13 cellular contexts compared by ENCODE assay signal in the genomic region with DNA sequence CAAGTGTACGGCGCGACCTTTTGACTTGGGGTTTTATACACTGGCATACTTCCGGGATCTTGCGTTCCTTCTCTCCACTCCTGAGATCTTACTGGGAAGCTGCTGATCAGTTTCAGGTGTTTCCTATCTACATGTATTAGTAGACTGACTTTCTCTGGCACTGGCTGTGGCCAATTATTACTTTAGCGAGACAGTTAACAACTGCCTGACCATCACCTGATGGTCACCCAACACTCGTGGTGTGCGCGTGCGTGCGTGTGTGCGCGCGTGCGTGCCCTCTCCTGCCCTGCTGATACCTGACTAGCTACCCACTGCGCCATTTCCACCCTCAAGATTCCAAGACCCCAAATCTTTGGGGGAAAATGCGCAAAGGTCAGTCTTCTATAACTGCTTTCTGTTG.
DNase-seq lines count a peak whose midpoint lies in the region; ATAC-seq and TF ChIP-seq lines count a peak whose summit lies in the region.
"Had no signal": no experiment of that assay in that cellular context is flagged by ENCODE, and none has a peak within 500 bp of the region (broad histone marks: within the 10 kb centered on the region; RNA-seq: fewer than 3 reads in every experiment).

No MANE protein-coding gene starts in this region.

- no peak overlapping the region; the same call in 1 of the 2 replicates for H3K14ac ChIP-seq in IMR-90 (replicated peaks; ENCODE audit: low read depth, low read length)

- 100% methylated on average over 11 of the region's 17 CpGs; no CpG with 5 or more reads in 1 of the 2 experiments for WGBS in IMR-90 (ENCODE audit: extremely low coverage in 2 of 2, insufficient read length in 1 of 2), 2 experiments
- WGBS in mammary epithelial cell (ENCODE audit: low coverage, missing lambda C conversion rate), result 96% methylated on average over 14 of the region's 17 CpGs

- TF ChIP-seq CTCF in IMR-90 (conservative IDR thresholded peaks at IDR 0.05; ENCODE audit: low read depth, low read length) (no peak), mammary epithelial cell (conservative IDR thresholded peaks at IDR 0.05 in 1 of 2, IDR thresholded peaks at IDR 0.05 in 1 of 2; ENCODE audit: extremely low read depth in 1 of 2, insufficient read depth in 1 of 2, low read depth in 1 of 2, low read length in 2 of 2) (no peak), osteoblast (IDR thresholded peaks at IDR 0.05; ENCODE audit: extremely low read depth, low read depth, low read length) (no peak)

- TF ChIP-seq RAD21 in IMR-90 (IDR thresholded peaks at IDR 0.05; ENCODE audit: low read length), result no peak

- no peak overlapping the region for H4K8ac ChIP-seq in IMR-90 (ENCODE audit: low read depth in 2 of 2, low read length in 2 of 2)

- H3K27ac ChIP-seq in IMR-90 (ENCODE audit: insufficient read depth, low read length), result no peak overlapping the region
- H3K27ac ChIP-seq in mammary epithelial cell (ENCODE audit: insufficient read depth, low read depth, low read length), result no peak overlapping the region
- H3K27ac ChIP-seq in osteoblast (ENCODE audit: low read depth, low read length), result no peak overlapping the region
- H3K27ac ChIP-seq: A549 had no signal

- no peak overlapping the region for H2BK5ac ChIP-seq in IMR-90 (ENCODE audit: low read depth, low read length, poor library complexity, severe bottlenecking)

- H3K56ac ChIP-seq in IMR-90 (ENCODE audit: extremely low read depth, insufficient read depth, low read length), result no peak overlapping the region

- in situ Hi-C loops in IMR-90 (cut with MboI; ENCODE audit: low sequenced_read_pairs) (no loop called here), mammary epithelial cell (cut with MboI; ENCODE audit: low sequenced_read_pairs in 2 of 2) (no loop called here)

- H3K4me3 ChIP-seq in IMR-90 (ENCODE audit: insufficient read depth, low read depth, low read length), result no peak overlapping the region
- H3K4me3 ChIP-seq in mammary epithelial cell (replicated peaks in 1 of 3; ENCODE audit: insufficient read depth in 1 of 3, low read depth in 2 of 3, low read length in 3 of 3), result no peak overlapping the region
- H3K4me3 ChIP-seq in osteoblast (ENCODE audit: insufficient read depth, low read length), result no peak overlapping the region
- H3K4me3 ChIP-seq: A549, GM12878 had no signal

- H4K91ac ChIP-seq in IMR-90 (ENCODE audit: insufficient read depth, low read depth, low read length), result no peak overlapping the region

- no peaks in the 10 kb centered on the region for H3K79me2 ChIP-seq in mammary epithelial cell (ENCODE audit: insufficient read depth, low read length)
- no peaks in the 10 kb centered on the region for H3K79me2 ChIP-seq in osteoblast (ENCODE audit: insufficient read depth, low read length)

- BruUV-seq in IMR-90 (replicated peaks; lab: Mats Ljungman, UMichigan), result no TSS peak
- BruUV-seq in mammary epithelial cell (replicated peaks; lab: Mats Ljungman, UMichigan), result no TSS peak

- intact Hi-C loops in IMR-90 (cut with micrococcal nuclease) (no loop called here), mammary epithelial cell (cut with micrococcal nuclease) (no loop called here)

- DNase-seq in IMR-90 (no peak), mammary epithelial cell (no peak), osteoblast (ENCODE audit: insufficient read length, low spot score, missing footprints) (peak; percentile 22), T-helper 1 cell (no peak), NCI-H526 (lab: John Stamatoyannopoulos, UW) (no peak)
- DNase-seq: Caco-2; CD8-positive, alpha-beta T cell; GOT3; H9 had no signal

- H3K9me3 ChIP-seq in IMR-90 (ENCODE audit: control insufficient read depth, insufficient read depth, low read length) (no peaks in the 10 kb centered on the region), mammary epithelial cell (replicated peaks; ENCODE audit: insufficient read depth, low read length) (no peaks in the 10 kb centered on the region), osteoblast (ENCODE audit: low read depth, low read length) (no peaks in the 10 kb centered on the region)
- H3K9me3 ChIP-seq: A549, Caco-2 had no signal

- H3K36me3 ChIP-seq in IMR-90 (ENCODE audit: control insufficient read depth, insufficient read depth, low read length) (no peaks in the 10 kb centered on the region), mammary epithelial cell (ENCODE audit: insufficient read depth, low read length) (no peaks in the 10 kb centered on the region), osteoblast (ENCODE audit: insufficient read depth, low read length) (no peaks in the 10 kb centered on the region)

- H2BK15ac ChIP-seq in IMR-90 (ENCODE audit: low read depth, low read length), result no peak overlapping the region

- no peaks in the 10 kb centered on the region for H3K79me1 ChIP-seq in IMR-90 (ENCODE audit: low read depth in 1 of 2, low read length in 2 of 2)

- H3K9me1 ChIP-seq in IMR-90 (ENCODE audit: insufficient read depth, low read length), result no peaks in the 10 kb centered on the region

- no peak for TF ChIP-seq POLR2A in IMR-90 (IDR thresholded peaks at IDR 0.05; ENCODE audit: low read depth, low read length)

- POLR2A ChIA-PET in IMR-90 (lab: Charles Lee; ENCODE audit: unreplicated experiment), result no interaction called here

- H3K4me1 ChIP-seq in IMR-90 (ENCODE audit: control insufficient read depth, insufficient read depth, low read length), result peaks cover 4% of the 10 kb centered on the region; the same call in 1 of the 2 replicates
- peaks cover 8% of the 10 kb centered on the region for H3K4me1 ChIP-seq in mammary epithelial cell (ENCODE audit: insufficient read depth, low read length)
- peaks cover 5% of the 10 kb centered on the region for H3K4me1 ChIP-seq in osteoblast (ENCODE audit: insufficient read depth, low read length)
- H3K4me1 ChIP-seq: A549, Caco-2 had no signal

- dilution Hi-C loops in IMR-90 (cut with HindIII; ENCODE audit: low sequenced_read_pairs, unreplicated experiment) (no loop called here), mammary epithelial cell (cut with HindIII; ENCODE audit: low sequenced_read_pairs) (no loop called here)

- no peak for ATAC-seq in IMR-90 (ENCODE audit: low read depth)
- no peak for ATAC-seq in GM21723 (IDR thresholded peaks at IDR 0.05; ENCODE audit: unreplicated experiment)
- ATAC-seq: A549; CD8-positive, alpha-beta T cell; GM12878; HepG2 had no signal

- H2AK5ac ChIP-seq in IMR-90 (ENCODE audit: low read depth, low read length), result no peak overlapping the region

- H3K18ac ChIP-seq in IMR-90 (ENCODE audit: low read depth, low read length), result peak overlapping the region; percentile 26; the same call in 1 of the 2 replicates

- no peaks in the 10 kb centered on the region for H4K20me1 ChIP-seq in IMR-90 (ENCODE audit: insufficient read depth, low read length)
- H4K20me1 ChIP-seq in mammary epithelial cell (ENCODE audit: insufficient read depth, low read length), result no peaks in the 10 kb centered on the region
- H4K20me1 ChIP-seq in osteoblast (ENCODE audit: insufficient read depth, low read length), result no peaks in the 10 kb centered on the region

- H2BK20ac ChIP-seq in IMR-90 (ENCODE audit: low read depth, low read length), result no peak overlapping the region

- H4K5ac ChIP-seq in IMR-90 (ENCODE audit: low read depth, low read length), result no peak overlapping the region; the same call in 1 of the 2 replicates

- H3K4me2 ChIP-seq in IMR-90 (ENCODE audit: low read depth, low read length) (no peak overlapping the region), mammary epithelial cell (ENCODE audit: insufficient read depth, low read depth, low read length) (no peak overlapping the region), osteoblast (ENCODE audit: insufficient read depth, low read length) (no peak overlapping the region)
- H3K4me2 ChIP-seq: A549 had no signal

- no peak overlapping the region for H3K23ac ChIP-seq in IMR-90 (ENCODE audit: low read depth, low read length)

- no peaks in the 10 kb centered on the region for H3K27me3 ChIP-seq in IMR-90 (ENCODE audit: control insufficient read depth, insufficient read depth, low read length)
- H3K27me3 ChIP-seq in mammary epithelial cell (ENCODE audit: insufficient read depth, low read length), result no peaks in the 10 kb centered on the region
- no peaks in the 10 kb centered on the region for H3K27me3 ChIP-seq in osteoblast (ENCODE audit: insufficient read depth, low read length)

- H3K9ac ChIP-seq in IMR-90 (ENCODE audit: low read depth, low read length) (no peak overlapping the region), mammary epithelial cell (ENCODE audit: insufficient read depth, low read length) (no peak overlapping the region)

- H2BK120ac ChIP-seq in IMR-90 (ENCODE audit: low read depth, low read length), result peak overlapping the region; percentile 13; the same call in 1 of the 2 replicates

- H2AK9ac ChIP-seq in IMR-90 (replicated peaks; ENCODE audit: low read depth, low read length, poor library complexity), result no peak overlapping the region

- no peak overlapping the region for H2AFZ ChIP-seq in IMR-90 (replicated peaks; ENCODE audit: low read length, poor library complexity)
- H2AFZ ChIP-seq in mammary epithelial cell (ENCODE audit: low read depth, low read length), result peak overlapping the region; percentile 29
- H2AFZ ChIP-seq in osteoblast (ENCODE audit: low read length), result no peak overlapping the region

- CTCF ChIA-PET in IMR-90 (lab: Yijun Ruan, JAX) (no interaction called here), mammary epithelial cell (lab: Charles Lee; ENCODE audit: low non-redundant PET) (no interaction called here)

- H3K4ac ChIP-seq in IMR-90 (ENCODE audit: low read depth, low read length), result no peak overlapping the region

TF ChIP-seq in IMR-90, 13 proteins besides CTCF, POLR2A, EP300 and RAD21:
- TF ChIP-seq, protein P1, sequence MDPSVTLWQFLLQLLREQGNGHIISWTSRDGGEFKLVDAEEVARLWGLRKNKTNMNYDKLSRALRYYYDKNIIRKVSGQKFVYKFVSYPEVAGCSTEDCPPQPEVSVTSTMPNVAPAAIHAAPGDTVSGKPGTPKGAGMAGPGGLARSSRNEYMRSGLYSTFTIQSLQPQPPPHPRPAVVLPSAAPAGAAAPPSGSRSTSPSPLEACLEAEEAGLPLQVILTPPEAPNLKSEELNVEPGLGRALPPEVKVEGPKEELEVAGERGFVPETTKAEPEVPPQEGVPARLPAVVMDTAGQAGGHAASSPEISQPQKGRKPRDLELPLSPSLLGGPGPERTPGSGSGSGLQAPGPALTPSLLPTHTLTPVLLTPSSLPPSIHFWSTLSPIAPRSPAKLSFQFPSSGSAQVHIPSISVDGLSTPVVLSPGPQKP (IDR thresholded peaks at IDR 0.05; ENCODE audit: borderline replicate concordance, low read depth, low read length), result no peak
